9 cellular contexts compared by ENCODE assay signal in genomic region chr17:49224198-49224996, GRCh38. TPM values are rescaled to one million over a fixed set of nuclear protein-coding genes. Genes with fewer than 3 reads are reported as not detected.
DNase-seq lines count a peak whose midpoint lies in the region; ATAC-seq, FAIRE-seq and TF ChIP-seq lines count a peak whose summit lies in the region.
"Had no signal": no experiment of that assay in that cellular context is flagged by ENCODE, and none has a peak within 500 bp of the region (broad histone marks: within the 10 kb centered on the region; RNA-seq: fewer than 3 reads in every experiment).

No MANE protein-coding gene starts in this region.

- no peak overlapping the region for H3K27ac ChIP-seq in HUES64 (ENCODE audit: low read depth, low read length)
- no peak overlapping the region for H3K27ac ChIP-seq in endothelial cell of umbilical vein (ENCODE audit: insufficient read depth, low read depth, low read length)

- peak overlapping the region; percentile 66 for H3K9ac ChIP-seq in HUES64 (ENCODE audit: low read depth, low read length)
- no peak overlapping the region for H3K9ac ChIP-seq in endothelial cell of umbilical vein (replicated peaks; ENCODE audit: extremely low read depth, insufficient read depth, low read length)

- no peak for FAIRE-seq in endothelial cell of umbilical vein (lab: Jason Lieb, UNC)

- peak overlapping the region; percentile 25 for H3K4me2 ChIP-seq in endothelial cell of umbilical vein (ENCODE audit: insufficient read depth, low read length)

- H3K4me3 ChIP-seq in HUES64 (ENCODE audit: low read length) (peak overlapping the region; percentile 54), endothelial cell of umbilical vein (replicated peaks in 1 of 3; ENCODE audit: insufficient read depth in 1 of 3, low read depth in 1 of 3, low read length in 3 of 3) (peak overlapping the region in 1 of 3 experiments; percentile 2)

- no peaks in the 10 kb centered on the region for H3K9me1 ChIP-seq in endothelial cell of umbilical vein (replicated peaks; ENCODE audit: control insufficient read depth, extremely low read depth, insufficient read depth, low read length)

- H3K36me3 ChIP-seq in HUES64 (ENCODE audit: insufficient read depth, low read length) = no peaks in the 10 kb centered on the region
- peaks cover 0 to 9% of the 10 kb centered on the region in 2 experiments for H3K36me3 ChIP-seq in endothelial cell of umbilical vein (ENCODE audit: control insufficient read depth in 2 of 2, extremely low read depth in 1 of 2, insufficient read depth in 2 of 2, low read length in 2 of 2)

- no peak for TF ChIP-seq POLR2A in endothelial cell of umbilical vein (IDR thresholded peaks at IDR 0.05; ENCODE audit: low read depth, low read length)

- H3K4me1 ChIP-seq in HUES64 (ENCODE audit: insufficient read depth, low read length) = peaks cover 4% of the 10 kb centered on the region; the same call in 1 of the 2 replicates
- H3K4me1 ChIP-seq in endothelial cell of umbilical vein (ENCODE audit: control insufficient read depth, extremely low read depth, insufficient read depth, low read length) = peaks cover 11% of the 10 kb centered on the region

- no peak overlapping the region for H2AFZ ChIP-seq in endothelial cell of umbilical vein (ENCODE audit: low read depth, low read length)

- peaks cover 25% of the 10 kb centered on the region for H3K36me3 Mint-ChIP-seq in activated CD4-positive, alpha-beta T cell treated with anti-CD3 and anti-CD28 coated beads for 36 hours (ENCODE audit: low read depth)
- no peaks in the 10 kb centered on the region for H3K36me3 Mint-ChIP-seq in progenitor cell of endocrine pancreas (ENCODE audit: insufficient read depth)

- CTCF ChIA-PET in activated CD4-positive, alpha-beta T cell treated with anti-CD3 and anti-CD28 coated beads for 36 hours (lab: Charles Lee) = interaction anchor here (0.5 to 5.1 kb wide), 16 partner anchors 9 to 833 kb away, joined by 3 to 61 read pairs (median 4); partner anchors contain the start of genes ABI3 and GNGT2
- CTCF ChIA-PET in endothelial cell of umbilical vein (lab: Charles Lee) = interaction anchor here (0.7 to 13.3 kb wide), 9 partner anchors 9 to 66 kb away, joined by 3 to 212 read pairs (median 10); partner anchors contain the start of genes ABI3 and GNGT2

- intact Hi-C loops in activated CD4-positive, alpha-beta T cell treated with anti-CD3 and anti-CD28 coated beads for 36 hours (cut with DNase I, micrococcal nuclease) = no loop called here
- intact Hi-C loops in endothelial cell of umbilical vein (cut with micrococcal nuclease) = no loop called here

- no peaks in the 10 kb centered on the region for H3K79me2 ChIP-seq in endothelial cell of umbilical vein (ENCODE audit: control insufficient read depth, insufficient read depth, low read length)

- no peaks in the 10 kb centered on the region for H3K9me3 Mint-ChIP-seq in activated CD4-positive, alpha-beta T cell treated with anti-CD3 and anti-CD28 coated beads for 36 hours (ENCODE audit: low read depth)
- no peaks in the 10 kb centered on the region for H3K9me3 Mint-ChIP-seq in progenitor cell of endocrine pancreas (ENCODE audit: low read depth)

- POLR2A ChIA-PET in activated CD4-positive, alpha-beta T cell treated with anti-CD3 and anti-CD28 coated beads for 36 hours (lab: Charles Lee) = interaction anchor here (0.6 kb wide), 1 partner anchor 338 kb away, joined by 6 read pairs; no protein-coding TSS in a partner anchor
- POLR2A ChIA-PET in endothelial cell of umbilical vein (lab: Charles Lee) = no interaction called here

- H3K27ac Mint-ChIP-seq in activated CD4-positive, alpha-beta T cell treated with anti-CD3 and anti-CD28 coated beads for 36 hours = no peak overlapping the region
- peak overlapping the region; percentile 86 for H3K27ac Mint-ChIP-seq in progenitor cell of endocrine pancreas

- no peaks in the 10 kb centered on the region for H4K20me1 ChIP-seq in endothelial cell of umbilical vein (replicated peaks; ENCODE audit: control insufficient read depth, extremely low read depth, insufficient read depth, low read length)

- H3K27me3 ChIP-seq in HUES64 (ENCODE audit: insufficient read depth, low read length) = peaks cover 76% of the 10 kb centered on the region
- H3K27me3 ChIP-seq in endothelial cell of umbilical vein (ENCODE audit: control insufficient read depth in 2 of 2, insufficient read depth in 2 of 2, low read length in 2 of 2) = peaks cover 16 to 22% of the 10 kb centered on the region in 2 experiments

- H3K4me1 Mint-ChIP-seq in activated CD4-positive, alpha-beta T cell treated with anti-CD3 and anti-CD28 coated beads for 36 hours = peaks cover 21% of the 10 kb centered on the region
- peaks cover 5% of the 10 kb centered on the region for H3K4me1 Mint-ChIP-seq in progenitor cell of endocrine pancreas (ENCODE audit: low read depth)

- peak; percentile 45 for ATAC-seq in activated CD4-positive, alpha-beta T cell treated with anti-CD3 and anti-CD28 coated beads for 36 hours
- ATAC-seq in GM21423 (IDR thresholded peaks at IDR 0.05; ENCODE audit: unreplicated experiment) (no peak), GM19023 (IDR thresholded peaks at IDR 0.05; ENCODE audit: unreplicated experiment) (no peak)

- DNase-seq in activated CD4-positive, alpha-beta T cell treated with anti-CD3 and anti-CD28 coated beads for 36 hours = peak; percentile 73
- no peak for DNase-seq in endothelial cell of umbilical vein (ENCODE audit: low read depth, low spot score)
- DNase-seq in progenitor cell of endocrine pancreas (ENCODE audit: low spot score, unreplicated experiment) = peak; percentile 40
- no peak for DNase-seq in NCI-H1048 (lab: John Stamatoyannopoulos, UW)
- no peak for DNase-seq in kidney tubule cell (ENCODE audit: low spot score)

- TF ChIP-seq CTCF in endothelial cell of umbilical vein (IDR thresholded peaks at IDR 0.05; ENCODE audit: extremely low read depth in 1 of 2, insufficient read depth in 1 of 2, low read depth in 1 of 2, low read length in 2 of 2) (no peak), progenitor cell of endocrine pancreas (IDR thresholded peaks at IDR 0.05; ENCODE audit: unreplicated experiment) (no peak)

- H3K9me3 ChIP-seq in HUES64 (ENCODE audit: insufficient read depth, low read depth, low read length) (no peaks in the 10 kb centered on the region), endothelial cell of umbilical vein (replicated peaks; ENCODE audit: control insufficient read depth, insufficient read depth, low read length) (no peaks in the 10 kb centered on the region)

- peaks cover 18% of the 10 kb centered on the region for H3K27me3 Mint-ChIP-seq in activated CD4-positive, alpha-beta T cell treated with anti-CD3 and anti-CD28 coated beads for 36 hours
- H3K27me3 Mint-ChIP-seq in progenitor cell of endocrine pancreas = peaks cover 74% of the 10 kb centered on the region

- dilution Hi-C loops in endothelial cell of umbilical vein (cut with MboI; ENCODE audit: extremely low pct_ligation_motif_present, low sequenced_read_pairs) = no loop called here

- WGBS in HUES64 = 2% methylated on average over 95 of the region's 95 CpGs

- H3K4me3 Mint-ChIP-seq in activated CD4-positive, alpha-beta T cell treated with anti-CD3 and anti-CD28 coated beads for 36 hours = peak overlapping the region; percentile 42
- no peak overlapping the region for H3K4me3 Mint-ChIP-seq in progenitor cell of endocrine pancreas (ENCODE audit: low read depth)

- no TSS peak for BruUV-seq in endothelial cell of umbilical vein (replicated peaks; lab: Mats Ljungman, UMichigan)

TF ChIP-seq in endothelial cell of umbilical vein, 7 proteins besides CTCF, POLR2A, EP300 and RAD21 (continues in another document):
- TF ChIP-seq EZH2 (IDR thresholded peaks at IDR 0.05; ENCODE audit: borderline replicate concordance, low read depth, low read length, severe bottlenecking) (peak; percentile 68), POLR2AphosphoS5 (IDR thresholded peaks at IDR 0.05; ENCODE audit: insufficient read depth, low read depth, low read length) (peak; percentile 49)

RNA-seq across cellular contexts. Expression of gene PHOSPHO1, which starts 6.2 kb away (rescaled TPM):
- 0.40 TPM for polyA plus RNA-seq in HUES64 (2013, experiment 1 of 2)
- 0.19 TPM for polyA plus RNA-seq in HUES64 (2013, experiment 2 of 2)
- not detected for total RNA-seq in activated CD4-positive, alpha-beta T cell treated with anti-CD3 and anti-CD28 coated beads for 36 hours
- total RNA-seq in endothelial cell of umbilical vein = 0.18 TPM in 1 of 2 replicates, not detected in the other
- polyA plus RNA-seq in endothelial cell of umbilical vein = 0.19 and 0.23 TPM in 2 replicates
- polyA plus RNA-seq in endothelial cell of umbilical vein (2011; cell fraction: cytosol; rRNA removed) = 0.10 and 0.13 TPM in 2 replicates
- polyA plus RNA-seq in endothelial cell of umbilical vein (2011; cell fraction: nucleus; rRNA removed) = 0.14 TPM in 1 of 2 replicates, not detected in the other
- polyA plus RNA-seq in endothelial cell of umbilical vein (2012) = 0.40 TPM in 2 replicates
- not detected in 2 replicates for polyA minus RNA-seq in endothelial cell of umbilical vein
- polyA minus RNA-seq in endothelial cell of umbilical vein (2011; cell fraction: cytosol; rRNA and poly(A)+ RNA removed) = not detected
- 0.34 TPM in 1 of 2 replicates, not detected in the other for polyA minus RNA-seq in endothelial cell of umbilical vein (2011; cell fraction: nucleus; rRNA and poly(A)+ RNA removed)
- total RNA-seq in progenitor cell of endocrine pancreas = not detected in 2 replicates

RNA-seq across cellular contexts. Expression of gene ABI3, which starts 13.9 kb away (rescaled TPM):
- polyA plus RNA-seq in HUES64 (2013, experiment 1 of 2) = 1.9 TPM
- polyA plus RNA-seq in HUES64 (2013, experiment 2 of 2) = 2.3 TPM
- 10 to 100 TPM; 27.8 to 31.1 TPM for total RNA-seq in activated CD4-positive, alpha-beta T cell treated with anti-CD3 and anti-CD28 coated beads for 36 hours
- total RNA-seq in endothelial cell of umbilical vein (35.2 and 35.7 TPM in 2 replicates), progenitor cell of endocrine pancreas (not detected in 2 replicates)
- 35.0 and 35.5 TPM in 2 replicates for polyA plus RNA-seq in endothelial cell of umbilical vein
- polyA plus RNA-seq in endothelial cell of umbilical vein (2011; cell fraction: cytosol; rRNA removed) = 29.6 and 31.8 TPM in 2 replicates
- polyA plus RNA-seq in endothelial cell of umbilical vein (2011; cell fraction: nucleus; rRNA removed) = 19.4 and 20.7 TPM in 2 replicates
- 30.9 and 37.1 TPM in 2 replicates for polyA plus RNA-seq in endothelial cell of umbilical vein (2012)
- polyA minus RNA-seq in endothelial cell of umbilical vein = 17.2 and 21.9 TPM in 2 replicates
- polyA minus RNA-seq in endothelial cell of umbilical vein (2011; cell fraction: cytosol; rRNA and poly(A)+ RNA removed) = not detected
- 14.9 and 22.8 TPM in 2 replicates for polyA minus RNA-seq in endothelial cell of umbilical vein (2011; cell fraction: nucleus; rRNA and poly(A)+ RNA removed)
- total RNA-seq: fibroblast of lung had no signal

RNA-seq across cellular contexts. Expression of gene GNGT2, which starts 14.0 kb away (rescaled TPM):
- 0.75 TPM for polyA plus RNA-seq in HUES64 (2013, experiment 1 of 2)
- 0.89 TPM for polyA plus RNA-seq in HUES64 (2013, experiment 2 of 2)
- total RNA-seq in activated CD4-positive, alpha-beta T cell treated with anti-CD3 and anti-CD28 coated beads for 36 hours = 10 to 100 TPM; 27.3 to 27.7 TPM
- total RNA-seq in endothelial cell of umbilical vein = 3.7 and 3.8 TPM in 2 replicates
- polyA plus RNA-seq in endothelial cell of umbilical vein = 2.1 and 2.8 TPM in 2 replicates
- polyA plus RNA-seq in endothelial cell of umbilical vein (2011; cell fraction: cytosol; rRNA removed) = 5.1 and 5.6 TPM in 2 replicates
- polyA plus RNA-seq in endothelial cell of umbilical vein (2011; cell fraction: nucleus; rRNA removed) = 2.5 and 3.4 TPM in 2 replicates
- 5.7 and 9.7 TPM in 2 replicates for polyA plus RNA-seq in endothelial cell of umbilical vein (2012)
- 2.3 and 3.9 TPM in 2 replicates for polyA minus RNA-seq in endothelial cell of umbilical vein
- polyA minus RNA-seq in endothelial cell of umbilical vein (2011; cell fraction: cytosol; rRNA and poly(A)+ RNA removed) = not detected
- 1.5 TPM in 1 of 2 replicates, not detected in the other for polyA minus RNA-seq in endothelial cell of umbilical vein (2011; cell fraction: nucleus; rRNA and poly(A)+ RNA removed)
- total RNA-seq in progenitor cell of endocrine pancreas = not detected in 2 replicates
- total RNA-seq: fibroblast of lung had no signal

Comparison
In these comparisons a context has a peak if more than half of its experiments do, and no peak if none do; other contexts are left out.
1. DNase-seq: peak in activated CD4-positive, alpha-beta T cell treated with anti-CD3 and anti-CD28 coated beads for 36 hours (single experiment) and progenitor cell of endocrine pancreas (single experiment); none in endothelial cell of umbilical vein (single experiment), NCI-H1048 (single experiment) and kidney tubule cell (single experiment).
2. RNA of gene ABI3, which starts 13.9 kb away (total RNA-seq): 35.2 to 35.7 TPM in endothelial cell of umbilical vein and 27.8 to 31.1 TPM in activated CD4-positive, alpha-beta T cell treated with anti-CD3 and anti-CD28 coated beads for 36 hours; not detected in progenitor cell of endocrine pancreas; every median in the first group is over 10 times any median in the second.